ENCODE assay signal across 25 cellular contexts in the genomic region with DNA sequence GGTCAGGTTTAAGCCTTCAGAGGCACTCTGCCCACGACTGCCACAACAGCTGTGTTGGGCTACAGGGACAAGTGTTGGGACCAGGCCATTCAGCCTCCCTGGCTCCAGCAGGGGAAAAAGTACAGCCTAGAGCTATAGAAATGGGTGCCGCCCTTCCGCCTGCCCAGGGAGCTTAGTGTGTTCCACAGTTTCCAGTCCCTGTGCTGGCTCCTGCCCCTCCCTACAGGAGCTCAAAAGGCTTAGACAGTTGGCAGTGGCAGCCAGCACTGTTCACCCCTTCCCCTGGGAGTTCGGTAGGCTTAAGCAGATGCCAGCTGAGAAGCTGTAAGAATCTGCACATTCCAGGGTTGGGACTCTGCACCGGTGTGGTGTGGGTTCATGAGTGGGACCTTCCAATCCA.
"Had no signal": no experiment of that assay in that cellular context is flagged by ENCODE, and none has a peak within 500 bp of the region (broad histone marks: within the 10 kb centered on the region; RNA-seq: fewer than 3 reads in every experiment).

No MANE protein-coding gene starts in this region.

- FAIRE-seq: endothelial cell of umbilical vein, keratinocyte had no signal

- H3K36me3 ChIP-seq: left ventricle myocardium inferior, lower lobe of right lung, neutrophil, right lobe of liver, spleen, tibial nerve, upper lobe of right lung, vagina had no signal

- ATAC-seq: foreskin keratinocyte; left cardiac atrium; naive thymus-derived CD4-positive, alpha-beta T cell; psoas muscle; right lobe of liver; stimulated activated naive B cell treated with anti-CD40 and anti-IgM and Interleukin-4, amounts not matched to agents 10 μg/mL and 1 μg/mL and 100 μg/mL, for 72 hours; stimulated activated naive CD8-positive, alpha-beta T cell treated with anti-CD3 and anti-CD28 coated beads, Interleukin-15, amount 100 ng/mL, for 72 hours; upper lobe of right lung had no signal

- H3K27ac ChIP-seq: foreskin keratinocyte, left ventricle myocardium inferior, lower lobe of right lung, neutrophil, psoas muscle, right lobe of liver, spleen, testis, tibial nerve, upper lobe of right lung, vagina had no signal

- H3K4me1 ChIP-seq: foreskin keratinocyte, left ventricle myocardium inferior, lower lobe of right lung, psoas muscle, right lobe of liver, spleen, testis, tibial nerve, upper lobe of right lung, vagina had no signal

- DNase-seq: effector CD4-positive, alpha-beta T cell; endodermal cell; erythroblast; foreskin keratinocyte; immature natural killer cell; left cardiac atrium; left ventricle myocardium inferior; lower lobe of right lung; naive thymus-derived CD4-positive, alpha-beta T cell; nephron progenitor cell; psoas muscle; retina; right lobe of liver; spleen; stimulated activated CD4-positive, alpha-beta T cell treated with anti-CD3 and anti-CD28 coated beads, Interleukin-2, amount 100 ng/mL, for 24 hours; stimulated activated CD4-positive, alpha-beta T cell treated with anti-CD3 and anti-CD28 coated beads, Interleukin-4, amount 100 ng/mL, for 4 hours; stimulated activated naive B cell treated with anti-CD40 and anti-IgM and Interleukin-4, amounts not matched to agents 10 μg/mL and 1 μg/mL and 100 μg/mL, for 72 hours; stimulated activated naive CD8-positive, alpha-beta T cell treated with anti-CD3 and anti-CD28 coated beads, Interleukin-15, amount 100 ng/mL, for 72 hours; testis; upper lobe of right lung had no signal

- H3K9me3 ChIP-seq: lower lobe of right lung, neutrophil, psoas muscle, right lobe of liver, testis, tibial nerve, upper lobe of right lung, vagina had no signal

- H3K27me3 ChIP-seq: foreskin keratinocyte, neutrophil, right lobe of liver, spleen, testis, tibial nerve, upper lobe of right lung, vagina had no signal

- H3K4me3 ChIP-seq: left ventricle myocardium inferior, lower lobe of right lung, psoas muscle, right lobe of liver, spleen, testis, tibial nerve, upper lobe of right lung, vagina had no signal
